1 cellular context compared by ENCODE assay signal in the genomic region with DNA sequence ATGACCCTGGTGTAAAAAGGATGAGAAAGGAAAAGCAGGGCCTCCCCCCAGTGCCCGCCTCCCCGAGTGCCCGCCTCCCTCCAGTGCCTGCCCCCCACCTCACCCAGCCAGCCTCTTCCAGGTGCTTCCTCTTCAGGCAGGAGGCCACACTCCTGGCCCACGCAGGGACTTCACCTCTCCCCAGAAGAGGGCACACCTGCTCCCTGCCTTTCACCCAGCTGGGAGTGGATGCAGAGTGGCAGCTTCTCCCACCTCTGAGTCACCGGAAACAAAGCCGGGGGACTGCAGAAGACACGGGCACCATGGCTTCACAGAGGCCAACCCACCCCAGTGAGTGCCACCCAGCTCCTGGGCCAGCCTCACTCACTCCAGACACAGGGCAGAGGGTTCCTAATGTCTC.
TF ChIP-seq lines count a peak whose summit lies in the region.

No MANE protein-coding gene starts in this region.

TF ChIP-seq in HepG2, 621 proteins besides CTCF, POLR2A, EP300 and RAD21 (continued from another document and continues in another):
- TF ChIP-seq, protein P1, sequence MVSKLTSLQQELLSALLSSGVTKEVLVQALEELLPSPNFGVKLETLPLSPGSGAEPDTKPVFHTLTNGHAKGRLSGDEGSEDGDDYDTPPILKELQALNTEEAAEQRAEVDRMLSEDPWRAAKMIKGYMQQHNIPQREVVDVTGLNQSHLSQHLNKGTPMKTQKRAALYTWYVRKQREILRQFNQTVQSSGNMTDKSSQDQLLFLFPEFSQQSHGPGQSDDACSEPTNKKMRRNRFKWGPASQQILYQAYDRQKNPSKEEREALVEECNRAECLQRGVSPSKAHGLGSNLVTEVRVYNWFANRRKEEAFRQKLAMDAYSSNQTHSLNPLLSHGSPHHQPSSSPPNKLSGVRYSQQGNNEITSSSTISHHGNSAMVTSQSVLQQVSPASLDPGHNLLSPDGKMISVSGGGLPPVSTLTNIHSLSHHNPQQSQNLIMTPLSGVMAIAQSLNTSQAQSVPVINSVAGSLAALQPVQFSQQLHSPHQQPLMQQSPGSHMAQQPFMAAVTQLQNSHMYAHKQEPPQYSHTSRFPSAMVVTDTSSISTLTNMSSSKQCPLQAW (CRISPR knock-in tag; IDR thresholded peaks at IDR 0.05), result 0 out of 2 replicates have a peak, but pooled peaks have one; percentile 31
- no peak for TF ChIP-seq NFRKB (IDR thresholded peaks at IDR 0.05)
- peak; percentile 47; the same call in 1 of the 2 replicates for TF ChIP-seq FOSL1 (CRISPR knock-in tag; IDR thresholded peaks at IDR 0.05; ENCODE audit: borderline replicate concordance)
- TF ChIP-seq ZFY (CRISPR knock-in tag; IDR thresholded peaks at IDR 0.05), result 0 out of 2 replicates have a peak, but pooled peaks have one; percentile 21
- peak; percentile 72 for TF ChIP-seq GABPB1 (CRISPR knock-in tag; IDR thresholded peaks at IDR 0.05)
- TF ChIP-seq, protein P2, sequence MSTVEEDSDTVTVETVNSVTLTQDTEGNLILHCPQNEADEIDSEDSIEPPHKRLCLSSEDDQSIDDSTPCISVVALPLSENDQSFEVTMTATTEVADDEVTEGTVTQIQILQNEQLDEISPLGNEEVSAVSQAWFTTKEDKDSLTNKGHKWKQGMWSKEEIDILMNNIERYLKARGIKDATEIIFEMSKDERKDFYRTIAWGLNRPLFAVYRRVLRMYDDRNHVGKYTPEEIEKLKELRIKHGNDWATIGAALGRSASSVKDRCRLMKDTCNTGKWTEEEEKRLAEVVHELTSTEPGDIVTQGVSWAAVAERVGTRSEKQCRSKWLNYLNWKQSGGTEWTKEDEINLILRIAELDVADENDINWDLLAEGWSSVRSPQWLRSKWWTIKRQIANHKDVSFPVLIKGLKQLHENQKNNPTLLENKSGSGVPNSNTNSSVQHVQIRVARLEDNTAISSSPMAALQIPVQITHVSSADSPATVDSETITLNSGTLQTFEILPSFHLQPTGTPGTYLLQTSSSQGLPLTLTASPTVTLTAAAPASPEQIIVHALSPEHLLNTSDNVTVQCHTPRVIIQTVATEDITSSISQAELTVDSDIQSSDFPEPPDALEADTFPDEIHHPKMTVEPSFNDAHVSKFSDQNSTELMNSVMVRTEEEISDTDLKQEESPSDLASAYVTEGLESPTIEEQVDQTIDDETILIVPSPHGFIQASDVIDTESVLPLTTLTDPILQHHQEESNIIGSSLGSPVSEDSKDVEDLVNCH (CRISPR knock-in tag; IDR thresholded peaks at IDR 0.05), result no peak
- no peak for TF ChIP-seq ZFYVE20 (CRISPR knock-in tag; IDR thresholded peaks at IDR 0.05; ENCODE audit: borderline replicate concordance, low read depth)
- 0 out of 2 replicates have a peak, but pooled peaks have one; percentile 32 for TF ChIP-seq HOXA3 (CRISPR knock-in tag; IDR thresholded peaks at IDR 0.05)
- TF ChIP-seq TBP (CRISPR knock-in tag; IDR thresholded peaks at IDR 0.05), result no peak
- no peak for TF ChIP-seq HMG20A (CRISPR knock-in tag; IDR thresholded peaks at IDR 0.05; ENCODE audit: borderline replicate concordance)
- TF ChIP-seq ZBTB7B (CRISPR knock-in tag; IDR thresholded peaks at IDR 0.05), result no peak
- TF ChIP-seq, protein P3, sequence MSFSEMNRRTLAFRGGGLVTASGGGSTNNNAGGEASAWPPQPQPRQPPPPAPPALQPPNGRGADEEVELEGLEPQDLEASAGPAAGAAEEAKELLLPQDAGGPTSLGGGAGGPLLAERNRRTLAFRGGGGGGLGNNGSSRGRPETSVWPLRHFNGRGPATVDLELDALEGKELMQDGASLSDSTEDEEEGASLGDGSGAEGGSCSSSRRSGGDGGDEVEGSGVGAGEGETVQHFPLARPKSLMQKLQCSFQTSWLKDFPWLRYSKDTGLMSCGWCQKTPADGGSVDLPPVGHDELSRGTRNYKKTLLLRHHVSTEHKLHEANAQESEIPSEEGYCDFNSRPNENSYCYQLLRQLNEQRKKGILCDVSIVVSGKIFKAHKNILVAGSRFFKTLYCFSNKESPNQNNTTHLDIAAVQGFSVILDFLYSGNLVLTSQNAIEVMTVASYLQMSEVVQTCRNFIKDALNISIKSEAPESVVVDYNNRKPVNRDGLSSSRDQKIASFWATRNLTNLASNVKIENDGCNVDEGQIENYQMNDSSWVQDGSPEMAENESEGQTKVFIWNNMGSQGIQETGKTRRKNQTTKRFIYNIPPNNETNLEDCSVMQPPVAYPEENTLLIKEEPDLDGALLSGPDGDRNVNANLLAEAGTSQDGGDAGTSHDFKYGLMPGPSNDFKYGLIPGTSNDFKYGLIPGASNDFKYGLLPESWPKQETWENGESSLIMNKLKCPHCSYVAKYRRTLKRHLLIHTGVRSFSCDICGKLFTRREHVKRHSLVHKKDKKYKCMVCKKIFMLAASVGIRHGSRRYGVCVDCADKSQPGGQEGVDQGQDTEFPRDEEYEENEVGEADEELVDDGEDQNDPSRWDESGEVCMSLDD (CRISPR knock-in tag; IDR thresholded peaks at IDR 0.05; ENCODE audit: borderline replicate concordance), result no peak
- no peak for TF ChIP-seq HNF4A (CRISPR knock-in tag; IDR thresholded peaks at IDR 0.05)
- TF ChIP-seq HMGXB4 (CRISPR knock-in tag; IDR thresholded peaks at IDR 0.05; ENCODE audit: borderline replicate concordance in 1 of 2, low read depth in 1 of 2), result peak in 1 of 2 experiments; percentile 43; a peak in 1 of 4 replicates
- no peak for TF ChIP-seq MTERF4 (CRISPR knock-in tag; IDR thresholded peaks at IDR 0.05)
- TF ChIP-seq ZNF546 (CRISPR knock-in tag; conservative IDR thresholded peaks at IDR 0.05), result no peak
- no peak for TF ChIP-seq ZNF292 (CRISPR knock-in tag; IDR thresholded peaks at IDR 0.05; ENCODE audit: borderline replicate concordance, low read depth)
- no peak for TF ChIP-seq PCBP1 (IDR thresholded peaks at IDR 0.05; ENCODE audit: borderline replicate concordance, low read depth, low read length)
- no peak for TF ChIP-seq KLF16 (CRISPR knock-in tag; IDR thresholded peaks at IDR 0.05)
- no peak for TF ChIP-seq ATAD3A (CRISPR knock-in tag; IDR thresholded peaks at IDR 0.05)
- TF ChIP-seq BRD4 (CRISPR knock-in tag; IDR thresholded peaks at IDR 0.05), result no peak
- no peak for TF ChIP-seq RAD51 (IDR thresholded peaks at IDR 0.05; ENCODE audit: borderline replicate concordance)
- peak; percentile 81 for TF ChIP-seq FOSL2 (CRISPR knock-in tag; IDR thresholded peaks at IDR 0.05)
- no peak for TF ChIP-seq NKX3-1 (CRISPR knock-in tag; IDR thresholded peaks at IDR 0.05)
- TF ChIP-seq TFAP4 (IDR thresholded peaks at IDR 0.05; ENCODE audit: borderline replicate concordance, low read depth), result peak; percentile 49; the same call in 1 of the 2 replicates
- no peak for TF ChIP-seq ZNF644 (CRISPR knock-in tag; IDR thresholded peaks at IDR 0.05; ENCODE audit: low read depth)
- TF ChIP-seq IKZF5 (CRISPR knock-in tag; IDR thresholded peaks at IDR 0.05), result no peak
- TF ChIP-seq ZMYM4 (CRISPR knock-in tag; IDR thresholded peaks at IDR 0.05), result no peak
- no peak for TF ChIP-seq XBP1 (CRISPR knock-in tag; IDR thresholded peaks at IDR 0.05)
- TF ChIP-seq, protein P4, sequence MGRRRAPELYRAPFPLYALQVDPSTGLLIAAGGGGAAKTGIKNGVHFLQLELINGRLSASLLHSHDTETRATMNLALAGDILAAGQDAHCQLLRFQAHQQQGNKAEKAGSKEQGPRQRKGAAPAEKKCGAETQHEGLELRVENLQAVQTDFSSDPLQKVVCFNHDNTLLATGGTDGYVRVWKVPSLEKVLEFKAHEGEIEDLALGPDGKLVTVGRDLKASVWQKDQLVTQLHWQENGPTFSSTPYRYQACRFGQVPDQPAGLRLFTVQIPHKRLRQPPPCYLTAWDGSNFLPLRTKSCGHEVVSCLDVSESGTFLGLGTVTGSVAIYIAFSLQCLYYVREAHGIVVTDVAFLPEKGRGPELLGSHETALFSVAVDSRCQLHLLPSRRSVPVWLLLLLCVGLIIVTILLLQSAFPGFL (CRISPR knock-in tag; IDR thresholded peaks at IDR 0.05), result no peak
- TF ChIP-seq, protein P5, sequence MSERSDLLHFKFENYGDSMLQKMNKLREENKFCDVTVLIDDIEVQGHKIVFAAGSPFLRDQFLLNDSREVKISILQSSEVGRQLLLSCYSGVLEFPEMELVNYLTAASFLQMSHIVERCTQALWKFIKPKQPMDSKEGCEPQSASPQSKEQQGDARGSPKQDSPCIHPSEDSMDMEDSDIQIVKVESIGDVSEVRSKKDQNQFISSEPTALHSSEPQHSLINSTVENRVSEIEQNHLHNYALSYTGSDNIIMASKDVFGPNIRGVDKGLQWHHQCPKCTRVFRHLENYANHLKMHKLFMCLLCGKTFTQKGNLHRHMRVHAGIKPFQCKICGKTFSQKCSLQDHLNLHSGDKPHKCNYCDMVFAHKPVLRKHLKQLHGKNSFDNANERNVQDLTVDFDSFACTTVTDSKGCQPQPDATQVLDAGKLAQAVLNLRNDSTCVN (CRISPR knock-in tag; IDR thresholded peaks at IDR 0.05; ENCODE audit: borderline replicate concordance), result no peak
- no peak for TF ChIP-seq RFX1 (IDR thresholded peaks at IDR 0.05)
- TF ChIP-seq ARID2 (CRISPR knock-in tag; IDR thresholded peaks at IDR 0.05; ENCODE audit: borderline replicate concordance), result no peak
- no peak for TF ChIP-seq SATB2 (CRISPR knock-in tag; IDR thresholded peaks at IDR 0.05)
- TF ChIP-seq TP53 (CRISPR knock-in tag; conservative IDR thresholded peaks at IDR 0.05), result no peak
- no peak for TF ChIP-seq ZNF101 (CRISPR knock-in tag; IDR thresholded peaks at IDR 0.05; ENCODE audit: borderline replicate concordance, low read depth)
- TF ChIP-seq ZSCAN22 (CRISPR knock-in tag; IDR thresholded peaks at IDR 0.05), result no peak
- TF ChIP-seq FOXA3 (CRISPR knock-in tag; IDR thresholded peaks at IDR 0.05), result peak; percentile 35; the same call in 1 of the 2 replicates
- TF ChIP-seq ZNF225 (CRISPR knock-in tag; IDR thresholded peaks at IDR 0.05), result peak; percentile 45; the same call in 1 of the 2 replicates
- TF ChIP-seq ATM (IDR thresholded peaks at IDR 0.05; ENCODE audit: borderline replicate concordance), result no peak
- peak; percentile 49; the same call in 1 of the 2 replicates for TF ChIP-seq ETV5 (CRISPR knock-in tag; IDR thresholded peaks at IDR 0.05; ENCODE audit: borderline replicate concordance)
- TF ChIP-seq NR0B2 (CRISPR knock-in tag; IDR thresholded peaks at IDR 0.05), result no peak
- no peak for TF ChIP-seq SMAD3 (CRISPR knock-in tag; IDR thresholded peaks at IDR 0.05)
